Comparison of ENCODE assay signal across 20 cellular contexts in genomic region chr12:105906545-105906944, GRCh38.
A peak's percentile ranks its signal among the peaks of the same experiment; 100 is the strongest.
DNase-seq lines count a peak whose midpoint lies in the region; ATAC-seq, FAIRE-seq and TF ChIP-seq lines count a peak whose summit lies in the region.
"Had no signal": no experiment of that assay in that cellular context is flagged by ENCODE, and none has a peak within 500 bp of the region (broad histone marks: within the 10 kb centered on the region; RNA-seq: fewer than 3 reads in every experiment).

No MANE protein-coding gene starts in this region.

- intact Hi-C loops in IMR-90 (cut with micrococcal nuclease): no loop called here
- intact Hi-C loops in sciatic nerve (cut with DNase I): no loop called here

- no peak overlapping the region for H2BK15ac ChIP-seq in IMR-90 (ENCODE audit: low read depth, low read length)

- no peak overlapping the region for H3K18ac ChIP-seq in IMR-90 (ENCODE audit: low read depth, low read length)

- H3K4me3 Mint-ChIP-seq in astrocyte (ENCODE audit: unreplicated experiment) (no peak overlapping the region), chondrocyte (ENCODE audit: unreplicated experiment) (no peak overlapping the region)
- H3K4me3 Mint-ChIP-seq: CD4-positive, CD25-positive, alpha-beta regulatory T cell had no signal

- no peak for TF ChIP-seq RAD21 in IMR-90 (IDR thresholded peaks at IDR 0.05; ENCODE audit: low read length)

- H3K36me3 ChIP-seq in IMR-90 (ENCODE audit: control insufficient read depth, insufficient read depth, low read length) (no peaks in the 10 kb centered on the region), astrocyte (ENCODE audit: insufficient read depth, low read length) (no peaks in the 10 kb centered on the region)
- H3K36me3 ChIP-seq: HAP-1, SJSA1 had no signal

- no peak overlapping the region for H4K5ac ChIP-seq in IMR-90 (ENCODE audit: low read depth, low read length)

- H3K9ac ChIP-seq in IMR-90 (ENCODE audit: low read depth, low read length) (no peak overlapping the region), astrocyte (ENCODE audit: low read length) (no peak overlapping the region)
- H3K9ac ChIP-seq: GM23248 had no signal

- no peak overlapping the region for H2BK120ac ChIP-seq in IMR-90 (ENCODE audit: low read depth, low read length)

- H2AK5ac ChIP-seq in IMR-90 (ENCODE audit: low read depth, low read length): no peak overlapping the region

- no peak overlapping the region for H3K14ac ChIP-seq in IMR-90 (replicated peaks; ENCODE audit: low read depth, low read length)

- H3K4me3 ChIP-seq in IMR-90 (ENCODE audit: insufficient read depth, low read depth, low read length) (no peak overlapping the region), astrocyte (ENCODE audit: insufficient read depth, low read depth, low read length) (no peak overlapping the region), fibroblast of the aortic adventitia (ENCODE audit: low read depth, low read length) (no peak overlapping the region)
- H3K4me3 ChIP-seq: A549, GM23248, HAP-1, SJSA1 had no signal

- POLR2A ChIA-PET in IMR-90 (lab: Charles Lee; ENCODE audit: unreplicated experiment): no interaction called here

- H2AFZ ChIP-seq in IMR-90 (replicated peaks; ENCODE audit: low read length, poor library complexity) (no peak overlapping the region), astrocyte (ENCODE audit: low read depth, low read length) (no peak overlapping the region)
- H2AFZ ChIP-seq: GM23248 had no signal

- H3K9me3 ChIP-seq in IMR-90 (ENCODE audit: control insufficient read depth, insufficient read depth, low read length) (no peaks in the 10 kb centered on the region), astrocyte (ENCODE audit: insufficient read depth, low read depth, low read length) (no peaks in the 10 kb centered on the region)
- H3K9me3 ChIP-seq: A549, HAP-1, SJSA1 had no signal

- H2BK20ac ChIP-seq in IMR-90 (ENCODE audit: low read depth, low read length): no peak overlapping the region

- TF ChIP-seq CTCF in IMR-90 (conservative IDR thresholded peaks at IDR 0.05; ENCODE audit: low read depth, low read length) (no peak), astrocyte (IDR thresholded peaks at IDR 0.05; ENCODE audit: insufficient read depth, low read depth, low read length) (no peak), fibroblast of the aortic adventitia (IDR thresholded peaks at IDR 0.05; ENCODE audit: insufficient read depth, low read length) (no peak), chondrocyte (IDR thresholded peaks at IDR 0.05) (no peak)

- WGBS in IMR-90 (ENCODE audit: extremely low coverage in 2 of 2, insufficient read length in 1 of 2), 2 experiments: no CpG with 5 or more reads among the region's 1 CpG

- no peak overlapping the region for H3K56ac ChIP-seq in IMR-90 (ENCODE audit: extremely low read depth, insufficient read depth, low read length)

- BruUV-seq in IMR-90 (replicated peaks; lab: Mats Ljungman, UMichigan): no TSS peak

- no peak overlapping the region for H2BK5ac ChIP-seq in IMR-90 (ENCODE audit: low read depth, low read length, poor library complexity, severe bottlenecking)

- no peak overlapping the region for H3K4me2 ChIP-seq in IMR-90 (ENCODE audit: low read depth, low read length)
- no peak overlapping the region for H3K4me2 ChIP-seq in astrocyte (ENCODE audit: low read length)
- H3K4me2 ChIP-seq: A549 had no signal

- no peaks in the 10 kb centered on the region; the same call in 1 of the 2 replicates for H3K27me3 ChIP-seq in IMR-90 (ENCODE audit: control insufficient read depth, insufficient read depth, low read length)
- no peaks in the 10 kb centered on the region for H3K27me3 ChIP-seq in astrocyte (ENCODE audit: insufficient read depth, low read length)
- H3K27me3 ChIP-seq: SJSA1 had no signal

- CTCF ChIA-PET in IMR-90 (lab: Yijun Ruan, JAX): no interaction called here

- TF ChIP-seq POLR2A in IMR-90 (IDR thresholded peaks at IDR 0.05; ENCODE audit: low read depth, low read length): no peak

- H3K79me2 ChIP-seq in astrocyte (ENCODE audit: insufficient read depth, low read length): no peaks in the 10 kb centered on the region

- dilution Hi-C loops in IMR-90 (cut with HindIII; ENCODE audit: low sequenced_read_pairs, unreplicated experiment): no loop called here

- peaks cover 3% of the 10 kb centered on the region for H3K4me1 Mint-ChIP-seq in astrocyte (ENCODE audit: low read depth, unreplicated experiment)
- peaks cover 13% of the 10 kb centered on the region for H3K4me1 Mint-ChIP-seq in chondrocyte (ENCODE audit: low read depth)
- H3K4me1 Mint-ChIP-seq: CD4-positive, CD25-positive, alpha-beta regulatory T cell had no signal

- H3K9me3 Mint-ChIP-seq in astrocyte (ENCODE audit: unreplicated experiment): peaks cover 6% of the 10 kb centered on the region
- H3K9me3 Mint-ChIP-seq in chondrocyte (ENCODE audit: low read depth): peaks cover 5% of the 10 kb centered on the region

- H3K9me1 ChIP-seq in IMR-90 (ENCODE audit: insufficient read depth, low read length): no peaks in the 10 kb centered on the region

- no peak overlapping the region for H3K23ac ChIP-seq in IMR-90 (ENCODE audit: low read depth, low read length)

- DNase-seq in IMR-90 (no peak), astrocyte (ENCODE audit: low read depth) (peak; percentile 61), fibroblast of the aortic adventitia (ENCODE audit: low read depth) (peak; percentile 35), sciatic nerve (ENCODE audit: low spot score) (no peak), Ammon's horn (ENCODE audit: low spot score) (no peak), chondrocyte (ENCODE audit: low spot score) (no peak)
- DNase-seq: CD4-positive, CD25-positive, alpha-beta regulatory T cell; DMS79; GM23248; KG1; NCI-H1105; NCI-H146; NCI-H2081; NCI-H446 treated with DMSO at 0.1 percent for 48 hours; NCI-H526 treated with DMSO at 0.1 percent for 48 hours had no signal

- H4K20me1 ChIP-seq in IMR-90 (ENCODE audit: insufficient read depth, low read length) (no peaks in the 10 kb centered on the region), astrocyte (ENCODE audit: insufficient read depth, low read length) (no peaks in the 10 kb centered on the region)

- ATAC-seq in IMR-90 (ENCODE audit: low read depth) (no peak), sciatic nerve (peak; percentile 24), GM21447 (IDR thresholded peaks at IDR 0.05; ENCODE audit: unreplicated experiment) (no peak)
- ATAC-seq: A549, Right ventricle myocardium inferior had no signal

- no peak overlapping the region for H3K4ac ChIP-seq in IMR-90 (ENCODE audit: low read depth, low read length)

- H3K27me3 Mint-ChIP-seq in astrocyte (ENCODE audit: low read depth, unreplicated experiment): peaks cover 7% of the 10 kb centered on the region
- no peaks in the 10 kb centered on the region for H3K27me3 Mint-ChIP-seq in chondrocyte (ENCODE audit: low read depth)

- in situ Hi-C loops in IMR-90 (cut with MboI; ENCODE audit: low sequenced_read_pairs): no loop called here

- H3K27ac Mint-ChIP-seq in astrocyte (ENCODE audit: unreplicated experiment) (no peak overlapping the region), chondrocyte (ENCODE audit: unreplicated experiment) (no peak overlapping the region)
- H3K27ac Mint-ChIP-seq: CD4-positive, CD25-positive, alpha-beta regulatory T cell had no signal

- no peak overlapping the region for H4K8ac ChIP-seq in IMR-90 (ENCODE audit: low read depth in 2 of 2, low read length in 2 of 2)

- H3K27ac ChIP-seq in IMR-90 (ENCODE audit: insufficient read depth, low read length): no peak overlapping the region
- H3K27ac ChIP-seq in astrocyte (ENCODE audit: low read depth, low read length): no peak overlapping the region
- H3K27ac ChIP-seq: A549, GM23248, SJSA1 had no signal

- H3K4me1 ChIP-seq in IMR-90 (ENCODE audit: control insufficient read depth, insufficient read depth, low read length) (no peaks in the 10 kb centered on the region), astrocyte (ENCODE audit: insufficient read depth, low read length) (no peaks in the 10 kb centered on the region)
- H3K4me1 ChIP-seq: A549, HAP-1 had no signal

- no peak overlapping the region for H2AK9ac ChIP-seq in IMR-90 (replicated peaks; ENCODE audit: low read depth, low read length, poor library complexity)

- no peak overlapping the region for H4K91ac ChIP-seq in IMR-90 (ENCODE audit: insufficient read depth, low read depth, low read length)

- no peaks in the 10 kb centered on the region for H3K79me1 ChIP-seq in IMR-90 (ENCODE audit: low read depth in 1 of 2, low read length in 2 of 2)

- no peak for FAIRE-seq in astrocyte (lab: Jason Lieb, UNC)
- FAIRE-seq: A549 had no signal

- H3K36me3 Mint-ChIP-seq in astrocyte (ENCODE audit: low read depth, unreplicated experiment) (peaks cover 4% of the 10 kb centered on the region), chondrocyte (ENCODE audit: low read depth) (peaks cover 4% of the 10 kb centered on the region)
- H3K36me3 Mint-ChIP-seq: CD4-positive, CD25-positive, alpha-beta regulatory T cell had no signal

TF ChIP-seq in IMR-90, 13 proteins besides CTCF, POLR2A, EP300 and RAD21:
- TF ChIP-seq CEBPB (IDR thresholded peaks at IDR 0.05; ENCODE audit: low read depth, low read length): 0 out of 2 replicates have a peak, but pooled peaks have one; percentile 12
- no peak for TF ChIP-seq MAZ (IDR thresholded peaks at IDR 0.05; ENCODE audit: borderline replicate concordance, low read depth, low read length)
- no peak for TF ChIP-seq MAFK (IDR thresholded peaks at IDR 0.05; ENCODE audit: low read depth, low read length)

Comparison
In these comparisons a context has a peak if more than half of its experiments do, and no peak if none do; other contexts are left out.
1. DNase-seq: peak in astrocyte (single experiment) and fibroblast of the aortic adventitia (single experiment); none in IMR-90 (single experiment), sciatic nerve (single experiment), Ammon's horn (single experiment) and chondrocyte (single experiment).